ENCODE assay signal across 8 cellular contexts in genomic region chr1:6727535-6727934, GRCh38. TPM values are rescaled to one million over a fixed set of nuclear protein-coding genes. Genes with fewer than 3 reads are reported as not detected.
DNase-seq lines count a peak whose midpoint lies in the region; ATAC-seq and TF ChIP-seq lines count a peak whose summit lies in the region.

No MANE protein-coding gene starts in this region.

- H3K27me3 Mint-ChIP-seq in MCF 10A (ENCODE audit: insufficient read depth, unreplicated experiment), result no peaks in the 10 kb centered on the region

- CTCF ChIA-PET in MCF 10A (lab: Yijun Ruan, JAX), result interaction anchor here (0.5 to 1.7 kb wide), 14 partner anchors 10 to 353 kb away, joined by 3 to 6 read pairs (median 4); partner anchors contain the start of gene CAMTA1

- DNase-seq in GM03348 (ENCODE audit: low spot score) (peak; percentile 71), MV-4-11 (lab: John Stamatoyannopoulos, UW) (peak; percentile 74), T-helper 9 cell (peak; percentile 51), MCF 10A (ENCODE audit: unreplicated experiment) (peak; percentile 71), kidney tubule cell (ENCODE audit: low spot score) (peak; percentile 66), mesenteric fat pad (ENCODE audit: low spot score) (no peak)
- DNase-seq in stimulated activated CD4-positive, alpha-beta T cell treated with anti-CD3 and anti-CD28 coated beads, TNF-alpha, amount 100 ng/mL, for 24 hours (ENCODE audit: low read depth in 3 of 3), result peak; percentile 27 to 52 (median 39)

- POLR2A ChIA-PET in MCF 10A (lab: Yijun Ruan, JAX), result interaction anchor here (0.6 to 1.6 kb wide), 2 partner anchors 57 to 165 kb away, joined by 3 read pairs; partner anchors contain the start of gene CAMTA1

- TF ChIP-seq CTCF in MCF 10A (IDR thresholded peaks at IDR 0.05; ENCODE audit: unreplicated experiment), result peak; percentile 88

- peaks cover 12% of the 10 kb centered on the region for H3K4me1 Mint-ChIP-seq in MCF 10A (ENCODE audit: insufficient read depth, unreplicated experiment)

- H3K9me3 Mint-ChIP-seq in MCF 10A (ENCODE audit: unreplicated experiment), result no peaks in the 10 kb centered on the region

- intact Hi-C loops in MCF 10A (cut with micrococcal nuclease), result loop anchor here (1.0 kb wide), 1 partner anchor 164 kb away; no protein-coding TSS in a partner anchor

- no peak overlapping the region for H3K4me3 Mint-ChIP-seq in MCF 10A (ENCODE audit: unreplicated experiment)

- H3K27ac Mint-ChIP-seq in MCF 10A (ENCODE audit: low read depth, unreplicated experiment), result no peak overlapping the region

- no peak for ATAC-seq in HG03196 (IDR thresholded peaks at IDR 0.05; ENCODE audit: unreplicated experiment)

- BruUV-seq in MCF 10A (replicated peaks; lab: Mats Ljungman, UMichigan), result no TSS peak

- H3K36me3 Mint-ChIP-seq in MCF 10A (ENCODE audit: insufficient read depth, unreplicated experiment), result no peaks in the 10 kb centered on the region

RNA-seq across cellular contexts. Expression of gene DNAJC11, which starts 25.9 kb away (rescaled TPM):
- total RNA-seq in MCF 10A (2022) (70.4 and 76.1 TPM in 2 replicates), mesenteric fat pad (42.4 TPM)

RNA-seq across cellular contexts. Expression of gene CAMTA1, which starts 57.7 kb away (rescaled TPM):
- 74.1 and 95.8 TPM in 2 replicates for total RNA-seq in MCF 10A (2022)
- total RNA-seq in mesenteric fat pad, result 51.8 TPM
